9 cellular contexts compared by ENCODE assay signal in genomic region chr6:66687611-66688140, GRCh38.
"Had no signal": no experiment of that assay in that cellular context is flagged by ENCODE, and none has a peak within 500 bp of the region (broad histone marks: within the 10 kb centered on the region; RNA-seq: fewer than 3 reads in every experiment).

No MANE protein-coding gene starts in this region.

- H3K36me3 Mint-ChIP-seq: IgD-negative memory B cell had no signal

- H3K27ac Mint-ChIP-seq: HFFc6, IgD-negative memory B cell had no signal

- H3K9me3 ChIP-seq: HAP-1 had no signal

- ATAC-seq: HCT116, HepG2 had no signal

- H3K4me3 Mint-ChIP-seq: HFFc6, IgD-negative memory B cell had no signal

- FAIRE-seq: HepG2 had no signal

- H3K9ac ChIP-seq: GM23248 had no signal

- H3K4me1 ChIP-seq: HAP-1 had no signal

- H2AFZ ChIP-seq: GM23248 had no signal

- H3K36me3 ChIP-seq: HAP-1 had no signal

- H3K27ac ChIP-seq: GM23248, HL-60 had no signal

- H3K4me3 ChIP-seq: GM23248, HAP-1 had no signal

- H3K27me3 Mint-ChIP-seq: IgD-negative memory B cell had no signal

- DNase-seq: GM23248, GOT3, H7, HFFc6 had no signal
